8 cellular contexts compared by ENCODE assay signal in genomic region chr6:111087871-111088667, GRCh38. TPM values are rescaled to one million over a fixed set of nuclear protein-coding genes. Genes with fewer than 3 reads are reported as not detected.
DNase-seq lines count a peak whose midpoint lies in the region; ATAC-seq and TF ChIP-seq lines count a peak whose summit lies in the region.

No MANE protein-coding gene starts in this region.

- peak overlapping the region; percentile 78 for H3K4me3 ChIP-seq in BE2C (ENCODE audit: low read depth, low read length)
- H3K4me3 ChIP-seq in mononuclear cell (ENCODE audit: low read length): peak overlapping the region; percentile 52

- H3K27ac Mint-ChIP-seq in IgD-negative memory B cell: peak overlapping the region in 1 of 3 donors; percentile 9
- H3K27ac Mint-ChIP-seq in chondrocyte (ENCODE audit: unreplicated experiment): no peak overlapping the region
- peak overlapping the region; percentile 53 for H3K27ac Mint-ChIP-seq in stimulated activated memory B cell treated with anti-CD40 and anti-IgM and Interleukin-4, amounts not matched to agents 10 μg/mL and 1 μg/mL and 100 μg/mL, for 72 hours

- H3K4me3 Mint-ChIP-seq in IgD-negative memory B cell (peak overlapping the region; percentile 82 to 98 (median 94)), chondrocyte (ENCODE audit: unreplicated experiment) (peak overlapping the region; percentile 60)
- peak overlapping the region; percentile 82 for H3K4me3 Mint-ChIP-seq in stimulated activated memory B cell treated with anti-CD40 and anti-IgM and Interleukin-4, amounts not matched to agents 10 μg/mL and 1 μg/mL and 100 μg/mL, for 72 hours

- H3K36me3 Mint-ChIP-seq in IgD-negative memory B cell (no peaks in the 10 kb centered on the region), chondrocyte (ENCODE audit: low read depth) (peaks cover 4% of the 10 kb centered on the region)
- H3K36me3 Mint-ChIP-seq in stimulated activated memory B cell treated with anti-CD40 and anti-IgM and Interleukin-4, amounts not matched to agents 10 μg/mL and 1 μg/mL and 100 μg/mL, for 72 hours: no peaks in the 10 kb centered on the region

- H3K9me3 Mint-ChIP-seq in IgD-negative memory B cell (no peaks in the 10 kb centered on the region), chondrocyte (ENCODE audit: low read depth) (no peaks in the 10 kb centered on the region)
- no peaks in the 10 kb centered on the region for H3K9me3 Mint-ChIP-seq in stimulated activated memory B cell treated with anti-CD40 and anti-IgM and Interleukin-4, amounts not matched to agents 10 μg/mL and 1 μg/mL and 100 μg/mL, for 72 hours

- no peaks in the 10 kb centered on the region for H3K27me3 ChIP-seq in BE2C
- peaks cover 33% of the 10 kb centered on the region for H3K27me3 ChIP-seq in mononuclear cell (ENCODE audit: insufficient read depth, low read length)

- H3K4me1 Mint-ChIP-seq in IgD-negative memory B cell (peaks cover 10 to 17% (median 17%) of the 10 kb centered on the region in 3 donors), chondrocyte (ENCODE audit: low read depth) (peaks cover 13% of the 10 kb centered on the region)
- H3K4me1 Mint-ChIP-seq in stimulated activated memory B cell treated with anti-CD40 and anti-IgM and Interleukin-4, amounts not matched to agents 10 μg/mL and 1 μg/mL and 100 μg/mL, for 72 hours: peaks cover 22% of the 10 kb centered on the region

- H3K27me3 Mint-ChIP-seq in IgD-negative memory B cell (peaks cover 16% of the 10 kb centered on the region), chondrocyte (ENCODE audit: low read depth) (peaks cover 55% of the 10 kb centered on the region)
- H3K27me3 Mint-ChIP-seq in stimulated activated memory B cell treated with anti-CD40 and anti-IgM and Interleukin-4, amounts not matched to agents 10 μg/mL and 1 μg/mL and 100 μg/mL, for 72 hours: peaks cover 53% of the 10 kb centered on the region

- DNase-seq in BE2C (no peak), chondrocyte (ENCODE audit: low spot score) (no peak), foreskin melanocyte (no peak)
- DNase-seq in activated CD4-positive, CD25-positive, alpha-beta regulatory T cell treated with anti-CD3 and anti-CD28 coated beads, Interleukin-2, amount 50 U/mL, for 72 hours: peak; percentile 65

- H3K4me1 ChIP-seq in BE2C: no peaks in the 10 kb centered on the region; the same call in 1 of the 2 replicates
- H3K4me1 ChIP-seq in mononuclear cell (ENCODE audit: insufficient read depth, low read length): peaks cover 16% of the 10 kb centered on the region

- no peaks in the 10 kb centered on the region for H3K36me3 ChIP-seq in BE2C

- no peaks in the 10 kb centered on the region for H3K9me3 ChIP-seq in BE2C
- H3K9me3 ChIP-seq in mononuclear cell (ENCODE audit: low read depth, low read length): no peaks in the 10 kb centered on the region

- peak; percentile 3 for ATAC-seq in GM19372 (IDR thresholded peaks at IDR 0.05; ENCODE audit: low read depth, unreplicated experiment)
- ATAC-seq in stimulated activated memory B cell treated with anti-CD40 and anti-IgM and Interleukin-4, amounts not matched to agents 10 μg/mL and 1 μg/mL and 100 μg/mL, for 72 hours: peak; percentile 40

- TF ChIP-seq CTCF in BE2C (IDR thresholded peaks at IDR 0.05; ENCODE audit: low read depth, low read length): no peak
- TF ChIP-seq CTCF in chondrocyte (IDR thresholded peaks at IDR 0.05): no peak

RNA-seq across cellular contexts. Expression of gene SLC16A10, which starts 0.8 kb away (rescaled TPM):
- 0.12 TPM for polyA plus RNA-seq in BE2C (2012; ENCODE audit: insufficient read depth, insufficient read length, low read depth)
- polyA plus RNA-seq in IgD-negative memory B cell: 1.2 TPM
- 0.02 TPM in 1 of 3 replicates, not detected in the others for total RNA-seq in chondrocyte
- 11.2 TPM for total RNA-seq in mononuclear cell

Comparison
In these comparisons a context has a peak if more than half of its experiments do, and no peak if none do; other contexts are left out.
1. RNA of gene SLC16A10, which starts 0.8 kb away (total RNA-seq): 11.2 TPM in mononuclear cell (single experiment); 0.02 TPM in chondrocyte; every median in the first group is over 10 times any median in the second.
2. Peak in every context shown above with its lines, with median percentiles within 50 percentile points of each other: H3K4me3 Mint-ChIP-seq.